Comparison of ENCODE assay signal across 1 cellular context in the genomic region with DNA sequence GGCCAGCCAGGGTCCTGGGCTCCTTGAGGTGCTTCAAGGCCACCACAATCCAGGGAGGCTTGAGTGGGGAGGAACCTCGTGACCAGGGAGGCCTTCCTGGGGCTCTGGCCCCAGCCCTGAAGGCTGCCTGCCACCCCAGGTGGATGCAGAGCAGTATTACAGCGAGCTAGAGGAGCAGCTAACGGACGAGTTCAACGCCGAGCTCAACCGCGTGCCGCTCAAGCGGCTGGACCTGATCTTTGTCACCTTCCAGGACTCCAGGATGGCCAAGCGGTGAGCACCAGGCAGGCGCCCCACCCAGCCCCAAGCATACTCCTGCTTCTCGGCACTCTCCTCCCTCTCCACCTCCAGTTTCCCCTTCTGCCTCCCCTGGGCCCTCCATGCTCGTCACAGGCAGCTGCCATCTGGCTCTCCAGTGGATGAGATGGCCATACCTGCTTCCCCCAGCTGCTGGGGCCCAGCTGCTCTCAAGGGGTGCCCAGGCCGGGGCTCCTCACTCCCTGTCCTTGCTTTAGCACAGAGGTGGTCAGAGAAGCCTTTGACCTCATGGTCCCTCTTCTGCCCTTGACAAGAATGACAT.
TF ChIP-seq lines count a peak whose summit lies in the region.

No MANE protein-coding gene starts in this region.

TF ChIP-seq in K562, 482 proteins besides CTCF, POLR2A, EP300 and RAD21:
- no peak for TF ChIP-seq MXI1 (IDR thresholded peaks at IDR 0.05; ENCODE audit: low read depth, low read length)
